In genomic region chr14:44404021-44404420, GRCh38 we compare ENCODE assay signal across 17 cellular contexts.
DNase-seq lines count a peak whose midpoint lies in the region; ATAC-seq, FAIRE-seq and TF ChIP-seq lines count a peak whose summit lies in the region.
"Had no signal": no experiment of that assay in that cellular context is flagged by ENCODE, and none has a peak within 500 bp of the region (broad histone marks: within the 10 kb centered on the region; RNA-seq: fewer than 3 reads in every experiment).

No MANE protein-coding gene starts in this region.

- DNase-seq in NCI-H748 (lab: John Stamatoyannopoulos, UW; ENCODE audit: unreplicated experiment) (peak; percentile 6), NCI-H748 treated with DMSO at 0.1 percent for 48 hours (lab: John Stamatoyannopoulos, UW) (no peak), NCI-H446 (lab: John Stamatoyannopoulos, UW) (peak; percentile 72 to 83), endodermal cell (no peak), urothelium cell line (ENCODE audit: low spot score) (peak; percentile 11), NCI-H2196 treated with DMSO at 0.1 percent for 48 hours (lab: John Stamatoyannopoulos, UW; ENCODE audit: unreplicated experiment) (no peak), NCI-H128 (lab: John Stamatoyannopoulos, UW; ENCODE audit: unreplicated experiment) (no peak)
- DNase-seq: activated CD4-positive, CD25-positive, alpha-beta regulatory T cell; aorta; cortex of kidney; left cardiac atrium; NCI-H1048; NCI-H82; T-helper 17 cell; trophoblast cell had no signal

- no peak for TF ChIP-seq CTCF in endodermal cell (conservative IDR thresholded peaks at IDR 0.05)

- H3K27ac Mint-ChIP-seq in endodermal cell, result no peak overlapping the region
- H3K27ac Mint-ChIP-seq: T-helper 17 cell had no signal

- H3K4me3 Mint-ChIP-seq in endodermal cell, result no peak overlapping the region
- H3K4me3 Mint-ChIP-seq: T-helper 17 cell had no signal

- no peak for ATAC-seq in GM19328 (IDR thresholded peaks at IDR 0.05; ENCODE audit: unreplicated experiment)
- ATAC-seq: esophagus mucosa, left cardiac atrium, T-helper 17 cell had no signal

- no peak overlapping the region for H3K27ac ChIP-seq in endodermal cell (ENCODE audit: low read depth, low read length)

- H3K27me3 ChIP-seq in endodermal cell (ENCODE audit: control insufficient read depth, insufficient read depth, low read length, poor library complexity, severe bottlenecking), result no peaks in the 10 kb centered on the region

- 82 to 88% methylated on average over 1 of the region's 1 CpG for WGBS in endodermal cell (ENCODE audit: insufficient coverage in 1 of 2, insufficient read length in 1 of 2), 2 experiments

- H3K4me1 Mint-ChIP-seq in endodermal cell, result peaks cover 6% of the 10 kb centered on the region
- H3K4me1 Mint-ChIP-seq: T-helper 17 cell had no signal

- peak overlapping the region; percentile 13 for H3K4me3 ChIP-seq in endodermal cell (ENCODE audit: low read length)

- H3K9me3 Mint-ChIP-seq in endodermal cell, result peaks cover 4% of the 10 kb centered on the region

- no peaks in the 10 kb centered on the region for H3K36me3 ChIP-seq in endodermal cell (ENCODE audit: control insufficient read depth, insufficient read depth, low read length)

- H3K4me1 ChIP-seq in endodermal cell (ENCODE audit: control insufficient read depth, insufficient read depth, low read length), result peaks cover 10% of the 10 kb centered on the region

- peaks cover 2% of the 10 kb centered on the region for H3K27me3 Mint-ChIP-seq in endodermal cell (ENCODE audit: insufficient read depth)
- H3K27me3 Mint-ChIP-seq: T-helper 17 cell had no signal

- H3K36me3 Mint-ChIP-seq in endodermal cell (ENCODE audit: low read depth), result no peaks in the 10 kb centered on the region

- no peak for FAIRE-seq in urothelium cell line (lab: Jason Lieb, UNC)

- no peak overlapping the region for H3K9ac ChIP-seq in endodermal cell (ENCODE audit: extremely low read depth, low read length, poor library complexity, severe bottlenecking)

- peaks cover 2% of the 10 kb centered on the region for H3K9me3 ChIP-seq in endodermal cell (ENCODE audit: control insufficient read depth, low read length)

Comparison
In these comparisons a context has a peak if more than half of its experiments do, and no peak if none do; other contexts are left out.
1. DNase-seq: peak in NCI-H748 (single experiment), NCI-H446 (2 of 2) and urothelium cell line (single experiment); none in NCI-H748 treated with DMSO at 0.1 percent for 48 hours (single experiment), endodermal cell (single experiment), NCI-H2196 treated with DMSO at 0.1 percent for 48 hours (single experiment) and NCI-H128 (single experiment).